Comparison of ENCODE assay signal across 8 cellular contexts in genomic region chr15:68816795-68817303, GRCh38. TPM values are rescaled to one million over a fixed set of nuclear protein-coding genes. Genes with fewer than 3 reads are reported as not detected.
DNase-seq lines count a peak whose midpoint lies in the region; ATAC-seq and TF ChIP-seq lines count a peak whose summit lies in the region.

No MANE protein-coding gene starts in this region.

- TF ChIP-seq POLR2A in gastrocnemius medialis (IDR thresholded peaks at IDR 0.05) (no peak), GM18505 (IDR thresholded peaks at IDR 0.05; ENCODE audit: borderline replicate concordance, extremely low read depth, insufficient read depth, insufficient read length) (no peak)

- in situ Hi-C loops in gastrocnemius medialis (cut with MboI; ENCODE audit: low sequenced_read_pairs in 4 of 4): no loop called here

- peak overlapping the region; percentile 93 for H3K4me3 Mint-ChIP-seq in activated T-helper 2 cell treated with anti-CD3 and anti-CD28 coated beads, Interferon-gamma antibody, Interleukin-2, Interleukin-4, amounts not matched to agents 10 μg/mL and 5 μg/mL and 100 μg/mL, durations not matched to agents 14 hours and 24 hours and 36 hours (ENCODE audit: low read depth)

- H3K27ac Mint-ChIP-seq in activated T-helper 2 cell treated with anti-CD3 and anti-CD28 coated beads, Interferon-gamma antibody, Interleukin-2, Interleukin-4, amounts not matched to agents 10 μg/mL and 5 μg/mL and 100 μg/mL, durations not matched to agents 14 hours and 24 hours and 36 hours: peak overlapping the region; percentile 99

- H3K9me3 ChIP-seq in gastrocnemius medialis: no peaks in the 10 kb centered on the region

- no peaks in the 10 kb centered on the region for H3K9me3 Mint-ChIP-seq in activated T-helper 2 cell treated with anti-CD3 and anti-CD28 coated beads, Interferon-gamma antibody, Interleukin-2, Interleukin-4, amounts not matched to agents 10 μg/mL and 5 μg/mL and 100 μg/mL, durations not matched to agents 14 hours and 24 hours and 36 hours

- TF ChIP-seq CTCF in 22Rv1 (IDR thresholded peaks at IDR 0.05) (no peak), gastrocnemius medialis (IDR thresholded peaks at IDR 0.05 in 4 of 5, conservative IDR thresholded peaks at IDR 0.05 in 1 of 5) (no peak)

- intact Hi-C loops in activated T-helper 2 cell treated with anti-CD3 and anti-CD28 coated beads, Interferon-gamma antibody, Interleukin-2, Interleukin-4, amounts not matched to agents 10 μg/mL and 5 μg/mL and 100 μg/mL, durations not matched to agents 14 hours and 24 hours and 36 hours (cut with micrococcal nuclease): loop anchor here (1.0 kb wide), 1 partner anchor 20 kb away; no protein-coding TSS in a partner anchor
- intact Hi-C loops in left ventricle myocardium superior (cut with micrococcal nuclease): no loop called here
- intact Hi-C loops in gastrocnemius medialis (cut with DNase I; ENCODE audit: low total_unique reads): loop anchor here (5.0 to 10.0 kb wide), 2 partner anchors 542 to 635 kb away; partner anchors contain the start of genes FEM1B and RPLP1
- intact Hi-C loops in posterior vena cava (cut with DNase I): no loop called here

- H3K4me3 ChIP-seq in H7 (ENCODE audit: insufficient read depth, low read depth, low read length): peak overlapping the region; percentile 99
- H3K4me3 ChIP-seq in gastrocnemius medialis: peak overlapping the region; percentile 69 to 97 (median 87)

- ATAC-seq in left ventricle myocardium superior: peak; percentile 3
- no peak for ATAC-seq in gastrocnemius medialis
- no peak for ATAC-seq in GM18505 (IDR thresholded peaks at IDR 0.05; ENCODE audit: unreplicated experiment)

- peak overlapping the region; percentile 87 for H3K27ac ChIP-seq in 22Rv1
- peak overlapping the region; percentile 93 to 99 (median 99) for H3K27ac ChIP-seq in gastrocnemius medialis

- DNase-seq in H7 (no peak), left ventricle myocardium superior (no peak), gastrocnemius medialis (no peak), T1000 (lab: John Stamatoyannopoulos, UW) (no peak), posterior vena cava (ENCODE audit: low spot score) (no peak)
- DNase-seq in activated T-helper 2 cell treated with anti-CD3 and anti-CD28 coated beads, Interferon-gamma antibody, Interleukin-2, Interleukin-4, amounts not matched to agents 10 μg/mL and 5 μg/mL and 100 μg/mL, durations not matched to agents 14 hours and 24 hours and 36 hours (ENCODE audit: low spot score): no peak

- peaks cover 42% of the 10 kb centered on the region for H3K4me1 Mint-ChIP-seq in activated T-helper 2 cell treated with anti-CD3 and anti-CD28 coated beads, Interferon-gamma antibody, Interleukin-2, Interleukin-4, amounts not matched to agents 10 μg/mL and 5 μg/mL and 100 μg/mL, durations not matched to agents 14 hours and 24 hours and 36 hours (ENCODE audit: low read depth)

- H3K36me3 Mint-ChIP-seq in activated T-helper 2 cell treated with anti-CD3 and anti-CD28 coated beads, Interferon-gamma antibody, Interleukin-2, Interleukin-4, amounts not matched to agents 10 μg/mL and 5 μg/mL and 100 μg/mL, durations not matched to agents 14 hours and 24 hours and 36 hours (ENCODE audit: low read depth): peaks cover 43% of the 10 kb centered on the region

- H3K27me3 ChIP-seq in H7 (ENCODE audit: control insufficient read depth, insufficient read depth, low read length): peaks cover 5% of the 10 kb centered on the region
- no peaks in the 10 kb centered on the region for H3K27me3 ChIP-seq in gastrocnemius medialis

- peaks cover 46 to 50% of the 10 kb centered on the region in 2 donors for H3K4me1 ChIP-seq in gastrocnemius medialis

- peaks cover 4% of the 10 kb centered on the region for H3K36me3 ChIP-seq in H7 (replicated peaks; ENCODE audit: control insufficient read depth, insufficient read depth, low read length)
- no peaks in the 10 kb centered on the region for H3K36me3 ChIP-seq in gastrocnemius medialis

- H3K27me3 Mint-ChIP-seq in activated T-helper 2 cell treated with anti-CD3 and anti-CD28 coated beads, Interferon-gamma antibody, Interleukin-2, Interleukin-4, amounts not matched to agents 10 μg/mL and 5 μg/mL and 100 μg/mL, durations not matched to agents 14 hours and 24 hours and 36 hours (ENCODE audit: low read depth): no peaks in the 10 kb centered on the region

RNA-seq across cellular contexts. Expression of gene ANP32A, which starts 3.8 kb away (rescaled TPM):
- total RNA-seq in H7 (2014; rRNA removed; shearing (Covaris generic)): 107 and 138 TPM in 2 replicates
- 259 and 265 TPM in 2 replicates for total RNA-seq in activated T-helper 2 cell treated with anti-CD3 and anti-CD28 coated beads, Interferon-gamma antibody, Interleukin-2, Interleukin-4, amounts not matched to agents 10 μg/mL and 5 μg/mL and 100 μg/mL, durations not matched to agents 14 hours and 24 hours and 36 hours
- total RNA-seq in left ventricle myocardium superior (138 TPM), gastrocnemius medialis (10 to 100 TPM; 27.1 to 55.8 (median 50.6) TPM), posterior vena cava (10 to 100 TPM; 82.4 to 94.8 TPM)

Comparison
In these comparisons a context has a peak if more than half of its experiments do, and no peak if none do; other contexts are left out.
1. intact Hi-C loops: an anchor here in activated T-helper 2 cell treated with anti-CD3 and anti-CD28 coated beads, Interferon-gamma antibody, Interleukin-2, Interleukin-4, amounts not matched to agents 10 μg/mL and 5 μg/mL and 100 μg/mL, durations not matched to agents 14 hours and 24 hours and 36 hours (1.0 kb wide) and gastrocnemius medialis (5.0 to 10.0 kb wide); none called in left ventricle myocardium superior and posterior vena cava.